ENCODE assay signal across 17 cellular contexts in genomic region chr11:89321401-89321800, GRCh38.
DNase-seq lines count a peak whose midpoint lies in the region; ATAC-seq and TF ChIP-seq lines count a peak whose summit lies in the region.
"Had no signal": no experiment of that assay in that cellular context is flagged by ENCODE, and none has a peak within 500 bp of the region (broad histone marks: within the 10 kb centered on the region; RNA-seq: fewer than 3 reads in every experiment).

No MANE protein-coding gene starts in this region.

- H3K4me1 ChIP-seq in foreskin keratinocyte, result peaks cover 4% of the 10 kb centered on the region
- H3K4me1 ChIP-seq: BLaER1 treated with 17β-estradiol and CSF1 and Interleukin-3, amounts not matched to agents 10 nM and 100 nM had no signal

- no peak overlapping the region for H3K27ac ChIP-seq in foreskin keratinocyte
- H3K27ac ChIP-seq: BLaER1 treated with 17β-estradiol and CSF1 and Interleukin-3, amounts not matched to agents 10 nM and 100 nM; GM23248 had no signal

- no peak for TF ChIP-seq CTCF in foreskin keratinocyte (conservative IDR thresholded peaks at IDR 0.05)

- ATAC-seq in foreskin keratinocyte (peak; percentile 35), GM21717 (IDR thresholded peaks at IDR 0.05; ENCODE audit: unreplicated experiment) (no peak), HG03139 (IDR thresholded peaks at IDR 0.05; ENCODE audit: unreplicated experiment) (no peak)
- ATAC-seq: GM12878, HCT116 had no signal

- H3K27me3 ChIP-seq in foreskin keratinocyte, result no peaks in the 10 kb centered on the region
- H3K27me3 ChIP-seq: BLaER1 treated with 17β-estradiol and CSF1 and Interleukin-3, amounts not matched to agents 10 nM and 100 nM had no signal

- intact Hi-C loops in cardiac septum (cut with DNase I), result no loop called here

- DNase-seq in COLO829 (ENCODE audit: low spot score) (peak; percentile 2), dermis blood vessel endothelial cell (peak; percentile 49), foreskin keratinocyte (peak; percentile 27 to 30), medulla oblongata (ENCODE audit: extremely low spot score) (peak; percentile 16), cardiac septum (ENCODE audit: low spot score) (no peak)
- DNase-seq in activated CD8-positive, alpha-beta memory T cell treated with anti-CD3 and anti-CD28 coated beads for 24 hours, result no peak
- DNase-seq: 8988T; Calu3; CD4-positive, CD25-positive, alpha-beta regulatory T cell; DMS 273 treated with DMSO at 0.1 percent for 48 hours; DMS79; GM23248 had no signal

Comparison
In these comparisons a context has a peak if more than half of its experiments do, and no peak if none do; other contexts are left out.
1. DNase-seq: peak in COLO829 (single experiment), dermis blood vessel endothelial cell (single experiment), foreskin keratinocyte (2 of 2) and medulla oblongata (single experiment); none in activated CD8-positive, alpha-beta memory T cell treated with anti-CD3 and anti-CD28 coated beads for 24 hours (single experiment) and cardiac septum (single experiment).